1 cellular context compared by ENCODE assay signal in genomic region chr19:33639034-33639681, GRCh38.
TF ChIP-seq lines count a peak whose summit lies in the region.

No MANE protein-coding gene starts in this region.

TF ChIP-seq in HEK293, 187 proteins besides CTCF, POLR2A, EP300 and RAD21 (continued from another document):
- no peak for TF ChIP-seq ZBTB6 (tag by site-specific recombination; IDR thresholded peaks at IDR 0.05)
- peak; percentile 100 for TF ChIP-seq SP7 (tag by site-specific recombination; IDR thresholded peaks at IDR 0.05)
- no peak for TF ChIP-seq ZNF670 (tag by site-specific recombination; IDR thresholded peaks at IDR 0.05; ENCODE audit: low read depth)
- no peak for TF ChIP-seq ZNF138 (tag by site-specific recombination; IDR thresholded peaks at IDR 0.05; ENCODE audit: borderline replicate concordance)
- TF ChIP-seq ZNF211 (tag by site-specific recombination; IDR thresholded peaks at IDR 0.05; ENCODE audit: low read depth): no peak
- no peak for TF ChIP-seq SALL2 (tag by site-specific recombination; IDR thresholded peaks at IDR 0.05; ENCODE audit: borderline replicate concordance)
- TF ChIP-seq ZFP3 (tag by site-specific recombination; IDR thresholded peaks at IDR 0.05; ENCODE audit: low read depth): no peak
- no peak for TF ChIP-seq ZNF623 (tag by site-specific recombination; IDR thresholded peaks at IDR 0.05)
- peak; percentile 73 for TF ChIP-seq IKZF3 (tag by site-specific recombination; IDR thresholded peaks at IDR 0.05)
- no peak for TF ChIP-seq ZNF488 (tag by site-specific recombination; IDR thresholded peaks at IDR 0.05)
- no peak for TF ChIP-seq EGR2 (tag by site-specific recombination; IDR thresholded peaks at IDR 0.05; ENCODE audit: low read depth)
- TF ChIP-seq ZNF398 (tag by site-specific recombination; IDR thresholded peaks at IDR 0.05): no peak
- TF ChIP-seq ZNF23 (tag by site-specific recombination; IDR thresholded peaks at IDR 0.05; ENCODE audit: borderline replicate concordance): no peak
- TF ChIP-seq PRDM6 (tag by site-specific recombination; IDR thresholded peaks at IDR 0.05): no peak; the same call in 1 of the 2 replicates
- TF ChIP-seq KLF10 (tag by site-specific recombination; IDR thresholded peaks at IDR 0.05): peak; percentile 68
- no peak for TF ChIP-seq ZNF701 (tag by site-specific recombination; IDR thresholded peaks at IDR 0.05)
- no peak for TF ChIP-seq KLF9 (tag by site-specific recombination; IDR thresholded peaks at IDR 0.05; ENCODE audit: low read depth)
- peak; percentile 83 for TF ChIP-seq ZNF24 (tag by site-specific recombination; IDR thresholded peaks at IDR 0.05)
- TF ChIP-seq ZNF350 (tag by site-specific recombination; IDR thresholded peaks at IDR 0.05): no peak
- TF ChIP-seq SCRT1 (tag by site-specific recombination; IDR thresholded peaks at IDR 0.05; ENCODE audit: borderline replicate concordance): peak; percentile 92
- TF ChIP-seq ZNF175 (tag by site-specific recombination; IDR thresholded peaks at IDR 0.05): no peak
- peak; percentile 63 for TF ChIP-seq TSHZ1 (tag by site-specific recombination; IDR thresholded peaks at IDR 0.05; ENCODE audit: borderline replicate concordance)
- peak; percentile 44; the same call in 1 of the 2 replicates for TF ChIP-seq ZBTB8A (tag by site-specific recombination; IDR thresholded peaks at IDR 0.05)
- TF ChIP-seq ZNF549 (tag by site-specific recombination; IDR thresholded peaks at IDR 0.05): no peak
- TF ChIP-seq HIC1 (tag by site-specific recombination; IDR thresholded peaks at IDR 0.05): no peak
- peak; percentile 60; the same call in 1 of the 2 replicates for TF ChIP-seq ZSCAN30 (tag by site-specific recombination; IDR thresholded peaks at IDR 0.05)
- no peak; the same call in 1 of the 2 replicates for TF ChIP-seq ZNF501 (tag by site-specific recombination; IDR thresholded peaks at IDR 0.05)
- no peak for TF ChIP-seq ZNF624 (tag by site-specific recombination; IDR thresholded peaks at IDR 0.05)
- TF ChIP-seq ZNF26 (tag by site-specific recombination; IDR thresholded peaks at IDR 0.05): no peak
- no peak for TF ChIP-seq ZNF707 (tag by site-specific recombination; IDR thresholded peaks at IDR 0.05)
- TF ChIP-seq ZNF677 (tag by site-specific recombination; IDR thresholded peaks at IDR 0.05): no peak
- TF ChIP-seq ZNF518A (tag by site-specific recombination; conservative IDR thresholded peaks at IDR 0.05; ENCODE audit: low read depth): 0 out of 2 replicates have a peak, but pooled peaks have one; percentile 2
- no peak for TF ChIP-seq ZNF174 (tag by site-specific recombination; IDR thresholded peaks at IDR 0.05)
- no peak for TF ChIP-seq HOXA7 (CRISPR knock-in tag; IDR thresholded peaks at IDR 0.05; ENCODE audit: borderline replicate concordance)
- TF ChIP-seq ZNF155 (tag by site-specific recombination; IDR thresholded peaks at IDR 0.05): no peak
- no peak for TF ChIP-seq MZF1 (tag by site-specific recombination; IDR thresholded peaks at IDR 0.05; ENCODE audit: borderline replicate concordance)
- TF ChIP-seq ZNF366 (tag by site-specific recombination; conservative IDR thresholded peaks at IDR 0.05): peak; percentile 58; the same call in 1 of the 2 replicates
- peak; percentile 37; the same call in 1 of the 2 replicates for TF ChIP-seq PRDM4 (tag by site-specific recombination; IDR thresholded peaks at IDR 0.05)
- peak; percentile 77 for TF ChIP-seq ZSCAN23 (tag by site-specific recombination; IDR thresholded peaks at IDR 0.05)
- TF ChIP-seq ZNF664 (tag by site-specific recombination; IDR thresholded peaks at IDR 0.05): peak; percentile 43; the same call in 1 of the 2 replicates
